Comparison of ENCODE assay signal across 27 cellular contexts in the genomic region with DNA sequence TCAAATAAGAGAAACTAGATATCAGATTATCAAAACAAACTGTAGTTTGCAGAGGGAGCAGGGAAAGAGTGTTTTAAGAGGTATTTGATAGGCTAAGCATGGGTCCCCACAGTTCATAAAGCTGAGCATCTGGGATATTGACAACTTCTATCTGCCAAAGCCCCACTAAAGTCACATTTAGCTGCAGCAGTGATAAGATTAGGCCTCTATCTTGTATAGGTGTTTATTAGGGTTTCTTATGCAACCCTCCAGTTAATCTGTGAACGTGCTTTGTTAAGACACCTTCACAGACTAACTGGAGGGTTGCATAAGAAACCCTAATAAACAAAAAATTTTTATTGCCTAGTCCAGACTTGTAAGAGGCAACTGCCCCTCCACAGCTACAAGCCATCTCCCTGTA.
DNase-seq lines count a peak whose midpoint lies in the region; ATAC-seq and TF ChIP-seq lines count a peak whose summit lies in the region.
"Had no signal": no experiment of that assay in that cellular context is flagged by ENCODE, and none has a peak within 500 bp of the region (broad histone marks: within the 10 kb centered on the region; RNA-seq: fewer than 3 reads in every experiment).

No MANE protein-coding gene starts in this region.

- no peak for TF ChIP-seq EP300 in esophagus muscularis mucosa (IDR thresholded peaks at IDR 0.05)

- H3K36me3 ChIP-seq in Caco-2 (ENCODE audit: control insufficient read depth, insufficient read depth, low read length) (no peaks in the 10 kb centered on the region), PC-9 (ENCODE audit: low read depth) (0 out of 2 replicates have a peak, but pooled peaks cover 4% of the 10 kb centered on the region), esophagus muscularis mucosa (peaks cover 0 to 14% (median 2%) of the 10 kb centered on the region in 4 donors), gastrocnemius medialis (no peaks in the 10 kb centered on the region)
- H3K36me3 ChIP-seq: MG63 had no signal

- H3K27ac ChIP-seq in PC-9 (peak overlapping the region; percentile 23; the same call in 1 of the 2 replicates), esophagus muscularis mucosa (replicated peaks in 1 of 4) (peak overlapping the region; percentile 4 to 59 (median 26)), gastrocnemius medialis (peak overlapping the region in 3 of 4 donors; percentile 76 to 83 (median 78))
- H3K27ac ChIP-seq: C4-2B, KMS-11, tibial artery had no signal

- peaks cover 16% of the 10 kb centered on the region for H3K4me1 Mint-ChIP-seq in Caco-2 (ENCODE audit: low read depth, unreplicated experiment)
- peaks cover 13% of the 10 kb centered on the region for H3K4me1 Mint-ChIP-seq in activated naive CD4-positive, alpha-beta T cell treated with anti-CD3 and anti-CD28 coated beads, Interleukin-2, amount 10 ng/mL, durations not matched to agents 7 days and 5 days

- CTCF ChIA-PET in Caco-2 (lab: Charles Lee) (interaction anchor here (1.9 kb wide), 1 partner anchor 14 kb away, joined by 7 read pairs; no protein-coding TSS in a partner anchor), PC-9 (lab: Charles Lee) (no interaction called here)
- CTCF ChIA-PET in activated naive CD4-positive, alpha-beta T cell treated with anti-CD3 and anti-CD28 coated beads, Interleukin-2, amount 10 ng/mL, durations not matched to agents 7 days and 5 days (lab: Charles Lee): interaction anchor here (0.7 kb wide), 1 partner anchor 11 kb away, joined by 3 read pairs; no protein-coding TSS in a partner anchor

- no peaks in the 10 kb centered on the region for H3K79me2 ChIP-seq in PC-9 (ENCODE audit: low read depth)

- in situ Hi-C loops in gastrocnemius medialis (cut with MboI; ENCODE audit: low sequenced_read_pairs in 4 of 4): no loop called here

- H3F3A ChIP-seq in PC-9 (ENCODE audit: insufficient read depth, low read depth): 0 out of 2 replicates have a peak, but pooled peaks cover 3% of the 10 kb centered on the region

- H3K4me1 ChIP-seq in Caco-2 (peaks cover 51% of the 10 kb centered on the region), PC-9 (replicated peaks; ENCODE audit: insufficient read depth) (peaks cover 22% of the 10 kb centered on the region; the same call in 1 of the 2 replicates), esophagus muscularis mucosa (peaks cover 9 to 28% (median 26%) of the 10 kb centered on the region in 4 donors), gastrocnemius medialis (peaks cover 31 to 63% of the 10 kb centered on the region in 2 donors)

- no peak for ATAC-seq in gastrocnemius medialis
- ATAC-seq: left ventricle myocardium superior, Panc1, sciatic nerve had no signal

- peaks cover 4% of the 10 kb centered on the region for H3K36me3 Mint-ChIP-seq in Caco-2 (ENCODE audit: insufficient read depth, unreplicated experiment)
- H3K36me3 Mint-ChIP-seq in activated naive CD4-positive, alpha-beta T cell treated with anti-CD3 and anti-CD28 coated beads, Interleukin-2, amount 10 ng/mL, durations not matched to agents 7 days and 5 days: peaks cover 6% of the 10 kb centered on the region

- WGBS in esophagus muscularis mucosa: 79% methylated on average over 1 of the region's 1 CpG

- DNase-seq in Caco-2: peak; percentile 57 to 64
- no peak for DNase-seq in PC-9
- no peak for DNase-seq in esophagus muscularis mucosa (ENCODE audit: extremely low spot score)
- DNase-seq in gastrocnemius medialis: no peak
- DNase-seq in activated naive CD4-positive, alpha-beta T cell treated with anti-CD3 and anti-CD28 coated beads, Interleukin-2, amount 10 ng/mL, durations not matched to agents 7 days and 5 days: no peak
- DNase-seq in activated CD4-positive, CD25-positive, alpha-beta regulatory T cell (lab: John Stamatoyannopoulos, UW): no peak
- no peak for DNase-seq in GDM1 (lab: John Stamatoyannopoulos, UW)
- DNase-seq: activated CD4-positive, alpha-beta T cell treated with anti-CD3 and anti-CD28 coated beads, Interleukin-2, amount 50 U/mL, for 1 hour; activated gamma-delta T cell treated with Interleukin-2 at 50 U/mL for 16 hours; activated T-cell treated with anti-CD3 and anti-CD28 coated beads, Interleukin-2, amount 50 U/mL, for 48 hours; dermis blood vessel endothelial cell; endodermal cell; H7; left ventricle myocardium superior; MG63; naive B cell; NCI-H1105 treated with DMSO at 0.1 percent for 48 hours; NCI-H2029; NCI-H524 treated with DMSO at 0.1 percent for 48 hours; posterior cingulate gyrus; SIG-M5; stimulated activated CD4-positive, alpha-beta T cell treated with anti-CD3 and anti-CD28 coated beads, Interleukin-4, amount 100 ng/mL, for 24 hours; tibial artery had no signal

- TF ChIP-seq CTCF in Caco-2 (IDR thresholded peaks at IDR 0.05; ENCODE audit: insufficient read depth in 1 of 2, low read depth in 1 of 2, low read length in 1 of 2, severe bottlenecking in 1 of 2, unreplicated experiment in 1 of 2): no peak
- TF ChIP-seq CTCF in PC-9 (conservative IDR thresholded peaks at IDR 0.05): no peak
- no peak for TF ChIP-seq CTCF in esophagus muscularis mucosa (IDR thresholded peaks at IDR 0.05)
- TF ChIP-seq CTCF in gastrocnemius medialis (IDR thresholded peaks at IDR 0.05 in 4 of 5, conservative IDR thresholded peaks at IDR 0.05 in 1 of 5): no peak

- no peaks in the 10 kb centered on the region for H3K9me3 Mint-ChIP-seq in Caco-2 (ENCODE audit: unreplicated experiment)
- no peaks in the 10 kb centered on the region for H3K9me3 Mint-ChIP-seq in activated naive CD4-positive, alpha-beta T cell treated with anti-CD3 and anti-CD28 coated beads, Interleukin-2, amount 10 ng/mL, durations not matched to agents 7 days and 5 days
- H3K9me3 Mint-ChIP-seq: endodermal cell, naive B cell had no signal

- no peaks in the 10 kb centered on the region for H3K27me3 Mint-ChIP-seq in Caco-2 (ENCODE audit: insufficient read depth, unreplicated experiment)
- no peaks in the 10 kb centered on the region for H3K27me3 Mint-ChIP-seq in activated naive CD4-positive, alpha-beta T cell treated with anti-CD3 and anti-CD28 coated beads, Interleukin-2, amount 10 ng/mL, durations not matched to agents 7 days and 5 days
- H3K27me3 Mint-ChIP-seq: naive B cell had no signal

- no peak overlapping the region for H3K4me3 ChIP-seq in Caco-2 (ENCODE audit: low read depth, low read length)
- H3K4me3 ChIP-seq in PC-9: no peak overlapping the region
- H3K4me3 ChIP-seq in esophagus muscularis mucosa: no peak overlapping the region
- H3K4me3 ChIP-seq in gastrocnemius medialis: no peak overlapping the region
- H3K4me3 ChIP-seq: MG63, tibial artery had no signal

- TF ChIP-seq POLR2A in esophagus muscularis mucosa (IDR thresholded peaks at IDR 0.05; ENCODE audit: low read depth) (no peak), gastrocnemius medialis (IDR thresholded peaks at IDR 0.05) (no peak)

- peak overlapping the region; percentile 46 for H3K27ac Mint-ChIP-seq in Caco-2 (ENCODE audit: unreplicated experiment)
- no peak overlapping the region for H3K27ac Mint-ChIP-seq in activated naive CD4-positive, alpha-beta T cell treated with anti-CD3 and anti-CD28 coated beads, Interleukin-2, amount 10 ng/mL, durations not matched to agents 7 days and 5 days
- H3K27ac Mint-ChIP-seq: endodermal cell had no signal

- H3K9me3 ChIP-seq in Caco-2 (no peaks in the 10 kb centered on the region), PC-9 (ENCODE audit: insufficient read depth, low read depth) (no peaks in the 10 kb centered on the region), esophagus muscularis mucosa (no peaks in the 10 kb centered on the region), gastrocnemius medialis (no peaks in the 10 kb centered on the region)
- H3K9me3 ChIP-seq: MG63, tibial artery had no signal

- peak overlapping the region; percentile 42; the same call in 1 of the 2 replicates for H3K4me2 ChIP-seq in PC-9
- H3K4me2 ChIP-seq: KMS-11 had no signal

- H3K4me3 Mint-ChIP-seq in Caco-2 (ENCODE audit: unreplicated experiment): peak overlapping the region; percentile 41
- no peak overlapping the region for H3K4me3 Mint-ChIP-seq in activated naive CD4-positive, alpha-beta T cell treated with anti-CD3 and anti-CD28 coated beads, Interleukin-2, amount 10 ng/mL, durations not matched to agents 7 days and 5 days
- H3K4me3 Mint-ChIP-seq: endodermal cell, naive B cell had no signal

- H3K9me2 ChIP-seq in PC-9 (ENCODE audit: insufficient read depth): no peaks in the 10 kb centered on the region

- no peaks in the 10 kb centered on the region for H3K27me3 ChIP-seq in Caco-2 (replicated peaks; ENCODE audit: control insufficient read depth, insufficient read depth, low read length)
- no peaks in the 10 kb centered on the region for H3K27me3 ChIP-seq in PC-9 (ENCODE audit: insufficient read depth, low read depth)
- no peaks in the 10 kb centered on the region for H3K27me3 ChIP-seq in esophagus muscularis mucosa
- no peaks in the 10 kb centered on the region for H3K27me3 ChIP-seq in gastrocnemius medialis
- H3K27me3 ChIP-seq: MG63, tibial artery had no signal

- POLR2A ChIA-PET in Caco-2 (lab: Charles Lee) (interaction anchor here (0.6 to 1.9 kb wide), 2 partner anchors 14 to 68 kb away, joined by 3 to 15 read pairs; no protein-coding TSS in a partner anchor), PC-9 (lab: Charles Lee; ENCODE audit: unreplicated experiment) (interaction anchor here (0.6 kb wide), 1 partner anchor 408 kb away, joined by 5 read pairs; no protein-coding TSS in a partner anchor)

- BruUV-seq in Caco-2 (replicated peaks; lab: Mats Ljungman, UMichigan): no TSS peak
- BruUV-seq in PC-9 (replicated peaks; lab: Mats Ljungman, UMichigan): no TSS peak

- H4K20me1 ChIP-seq in PC-9 (ENCODE audit: insufficient read depth): no peaks in the 10 kb centered on the region

- intact Hi-C loops in Caco-2 (cut with micrococcal nuclease; ENCODE audit: unreplicated experiment) (loop anchor here (1.0 to 5.0 kb wide), 4 partner anchors 14 to 391 kb away; a partner anchor contains a TSS), PC-9 (cut with micrococcal nuclease; ENCODE audit: unreplicated experiment) (no loop called here), esophagus muscularis mucosa (cut with DNase I) (loop anchor here (10.0 kb wide), 1 partner anchor 171 kb away; a partner anchor contains a TSS), gastrocnemius medialis (cut with DNase I; ENCODE audit: low total_unique reads) (no loop called here)

- H2AFZ ChIP-seq in PC-9: no peak overlapping the region

Comparison
In these comparisons a context has a peak if more than half of its experiments do, and no peak if none do; other contexts are left out.
1. DNase-seq: peak in Caco-2 (2 of 2); none in PC-9 (0 of 2), esophagus muscularis mucosa (single experiment), gastrocnemius medialis (0 of 2), activated naive CD4-positive, alpha-beta T cell treated with anti-CD3 and anti-CD28 coated beads, Interleukin-2, amount 10 ng/mL, durations not matched to agents 7 days and 5 days (single experiment), activated CD4-positive, CD25-positive, alpha-beta regulatory T cell (0 of 4) and GDM1 (single experiment).
2. H3K27ac ChIP-seq: peak in every context shown above with its lines; median percentile 78 in gastrocnemius medialis; 26 in esophagus muscularis mucosa; 23 in PC-9.
3. intact Hi-C loops: an anchor here in Caco-2 (1.0 to 5.0 kb wide) and esophagus muscularis mucosa (10.0 kb wide); none called in PC-9 and gastrocnemius medialis.